13 cellular contexts compared by ENCODE assay signal in the genomic region with DNA sequence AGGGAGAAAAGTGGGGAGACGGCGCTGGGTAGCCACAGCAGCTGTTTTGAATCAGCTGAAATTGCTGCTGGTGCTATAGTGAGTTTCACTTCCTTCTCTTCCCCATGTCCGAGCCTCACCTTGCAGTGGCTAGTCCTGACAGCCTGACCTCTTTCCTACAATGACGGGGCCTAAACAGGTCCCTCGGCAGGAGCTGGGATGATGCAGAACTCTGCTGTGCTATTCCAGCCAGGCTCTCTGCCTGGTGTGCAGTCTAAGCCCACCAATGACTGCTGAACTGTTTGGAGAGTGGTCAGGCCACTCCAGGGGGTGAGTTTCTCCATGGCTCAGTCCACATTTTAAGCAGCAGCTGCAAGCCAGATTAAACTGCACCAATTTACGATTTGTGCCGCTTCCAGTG.
DNase-seq lines count a peak whose midpoint lies in the region; ATAC-seq and TF ChIP-seq lines count a peak whose summit lies in the region.
"Had no signal": no experiment of that assay in that cellular context is flagged by ENCODE, and none has a peak within 500 bp of the region (broad histone marks: within the 10 kb centered on the region; RNA-seq: fewer than 3 reads in every experiment).

No MANE protein-coding gene starts in this region.

- ATAC-seq in GM18511 (IDR thresholded peaks at IDR 0.05; ENCODE audit: unreplicated experiment) (peak; percentile 77), HG03025 (IDR thresholded peaks at IDR 0.05; ENCODE audit: low FRiP score, unreplicated experiment) (peak; percentile 51), WTC11 (peak; percentile 29; the same call in 1 of the 2 replicates)

- peaks cover 14% of the 10 kb centered on the region for H3K4me1 ChIP-seq in rectal smooth muscle tissue (ENCODE audit: control insufficient read depth, insufficient read depth, low read length)
- H3K4me1 ChIP-seq: pancreas had no signal

- no peak overlapping the region for H3K9ac ChIP-seq in rectal smooth muscle tissue (ENCODE audit: low read length)

- H3K4me3 ChIP-seq in rectal smooth muscle tissue (ENCODE audit: low read length) = no peak overlapping the region
- H3K4me3 ChIP-seq: pancreas had no signal

- DNase-seq in WTC11 (ENCODE audit: low spot score) = no peak
- DNase-seq in T-helper 1 cell = no peak
- no peak for DNase-seq in kidney tubule cell (ENCODE audit: low spot score)
- DNase-seq in activated gamma-delta T cell treated with Interleukin-2 at 50 U/mL for 16 hours = no peak
- no peak for DNase-seq in 8988T
- DNase-seq: activated CD4-positive, CD25-positive, alpha-beta regulatory T cell; activated T-cell treated with anti-CD3 and anti-CD28 coated beads, Interleukin-2, amount 50 U/mL, for 72 hours; mammary epithelial cell; NCI-H2029; pancreas had no signal

- CTCF ChIA-PET in WTC11 (lab: Charles Lee) = interaction anchor here (0.8 kb wide), 1 partner anchor 50 kb away, joined by 3 read pairs; no protein-coding TSS in a partner anchor

- no peak overlapping the region; the same call in 1 of the 2 replicates for H3K27ac Mint-ChIP-seq in WTC11
- H3K27ac Mint-ChIP-seq: activated T-cell treated with anti-CD3 and anti-CD28 coated beads, Interleukin-2, amount 50 U/mL, for 72 hours had no signal

- POLR2A ChIA-PET in WTC11 (lab: Charles Lee) = no interaction called here

- no peaks in the 10 kb centered on the region for H3K36me3 Mint-ChIP-seq in WTC11

- H3K27me3 ChIP-seq in rectal smooth muscle tissue (ENCODE audit: control insufficient read depth, insufficient read depth, low read length) = no peaks in the 10 kb centered on the region
- H3K27me3 ChIP-seq: pancreas had no signal

- H3K27me3 Mint-ChIP-seq in WTC11 (ENCODE audit: low read depth) = no peaks in the 10 kb centered on the region

- peaks cover 44% of the 10 kb centered on the region for H3K4me1 Mint-ChIP-seq in WTC11

- H3K36me3 ChIP-seq in rectal smooth muscle tissue (ENCODE audit: control insufficient read depth, insufficient read depth, low read length) = no peaks in the 10 kb centered on the region
- H3K36me3 ChIP-seq: pancreas had no signal

- H3K4me3 Mint-ChIP-seq in WTC11 = no peak overlapping the region
- H3K4me3 Mint-ChIP-seq: activated T-cell treated with anti-CD3 and anti-CD28 coated beads, Interleukin-2, amount 50 U/mL, for 72 hours had no signal

- peak overlapping the region; percentile 82 for H3K27ac ChIP-seq in rectal smooth muscle tissue (ENCODE audit: low read depth, low read length)
- H3K27ac ChIP-seq: pancreas had no signal

- TF ChIP-seq CTCF in WTC11 (IDR thresholded peaks at IDR 0.05) = no peak

- no peaks in the 10 kb centered on the region for H3K9me3 Mint-ChIP-seq in WTC11
- H3K9me3 Mint-ChIP-seq: activated T-cell treated with anti-CD3 and anti-CD28 coated beads, Interleukin-2, amount 50 U/mL, for 72 hours had no signal

TF ChIP-seq in WTC11, 78 proteins besides CTCF, POLR2A, EP300 and RAD21:
- no peak for TF ChIP-seq JAZF1 (CRISPR knock-in tag; IDR thresholded peaks at IDR 0.05)
